ENCODE assay signal across 12 cellular contexts in the genomic region with DNA sequence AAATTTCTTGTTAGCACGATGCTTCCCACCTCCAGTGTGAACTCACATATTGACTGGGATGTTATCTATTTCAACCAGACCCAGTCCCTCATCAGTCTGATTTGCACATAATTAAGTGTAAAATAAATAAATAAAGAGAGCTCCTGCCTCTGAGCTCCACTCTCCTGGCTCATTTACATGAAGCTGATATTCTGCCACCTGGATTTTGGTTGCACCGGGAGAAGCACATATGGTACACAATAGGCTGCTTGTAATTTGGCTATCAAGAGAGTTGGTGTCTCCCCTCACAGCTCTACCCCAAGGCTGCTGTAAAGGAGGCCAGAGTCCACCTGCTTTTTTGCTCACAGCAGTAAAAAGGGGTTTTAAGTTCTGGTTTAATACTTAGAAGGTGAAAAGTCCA.
"Had no signal": no experiment of that assay in that cellular context is flagged by ENCODE, and none has a peak within 500 bp of the region (broad histone marks: within the 10 kb centered on the region; RNA-seq: fewer than 3 reads in every experiment).

No MANE protein-coding gene starts in this region.

- H3K27ac ChIP-seq: adrenal gland, colonic mucosa, lower lobe of right lung, right atrium auricular region, thyroid gland, WERI-Rb-1 had no signal

- H3K36me3 ChIP-seq: adrenal gland, colonic mucosa, lower lobe of right lung, right atrium auricular region, thyroid gland, WERI-Rb-1 had no signal

- H3K9me3 ChIP-seq: adrenal gland, colonic mucosa, lower lobe of right lung, right atrium auricular region, thyroid gland had no signal

- H3K4me1 ChIP-seq: colonic mucosa, right atrium auricular region, thyroid gland had no signal

- H3K27me3 ChIP-seq: adrenal gland, colonic mucosa, right atrium auricular region, thyroid gland had no signal

- H3K4me3 ChIP-seq: adrenal gland, colonic mucosa, lower lobe of right lung, right atrium auricular region, thyroid gland had no signal

- DNase-seq: activated CD4-positive, alpha-beta memory T cell treated with anti-CD3 and anti-CD28 coated beads for 36 hours; activated CD8-positive, alpha-beta memory T cell treated with anti-CD3 and anti-CD28 coated beads, Interleukin-2, amount 10 ng/mL, durations not matched to agents 7 days and 5 days; activated T-cell treated with anti-CD3 and anti-CD28 coated beads, Interleukin-2, amount 50 U/mL, for 1 hour; adrenal gland; colonic mucosa; left cardiac atrium; lower lobe of right lung; occipital lobe; stimulated activated CD4-positive, alpha-beta T cell treated with anti-CD3 and anti-CD28 coated beads, Interleukin-2, amount 100 ng/mL, for 48 hours; thyroid gland; WERI-Rb-1 had no signal

- ATAC-seq: activated CD8-positive, alpha-beta memory T cell treated with anti-CD3 and anti-CD28 coated beads, Interleukin-2, amount 10 ng/mL, durations not matched to agents 7 days and 5 days; left cardiac atrium; lower lobe of right lung had no signal
